Comparison of ENCODE assay signal across 26 cellular contexts in genomic region chr2:192253692-192254091, GRCh38. TPM values are rescaled to one million over a fixed set of nuclear protein-coding genes. Genes with fewer than 3 reads are reported as not detected.
"Had no signal": no experiment of that assay in that cellular context is flagged by ENCODE, and none has a peak within 500 bp of the region (broad histone marks: within the 10 kb centered on the region; RNA-seq: fewer than 3 reads in every experiment).

No MANE protein-coding gene starts in this region.

- H3K36me3 ChIP-seq: stomach, suprapubic skin, thoracic aorta, thyroid gland, tibial artery, tibial nerve, transverse colon, upper lobe of left lung, upper lobe of right lung, uterus, vagina had no signal

- DNase-seq: stimulated activated CD4-positive, alpha-beta T cell treated with anti-CD3 and anti-CD28 coated beads, Interleukin-2, amount 100 ng/mL, for 48 hours; stimulated activated CD4-positive, alpha-beta T cell treated with anti-CD3 and anti-CD28 coated beads, Interleukin-4, amount 100 ng/mL, for 1 hour; stimulated activated CD4-positive, alpha-beta T cell treated with anti-CD3 and anti-CD28 coated beads, Interleukin-4, amount 100 ng/mL, for 24 hours; stimulated activated CD4-positive, alpha-beta T cell treated with anti-CD3 and anti-CD28 coated beads, Interleukin-4, amount 100 ng/mL, for 4 hours; stimulated activated CD8-positive, alpha-beta memory T cell treated with anti-CD3 and anti-CD28 coated beads, Interleukin-4, amount 100 ng/mL, for 48 hours; stimulated activated naive B cell treated with anti-CD40 and anti-IgM and Interleukin-4, amounts not matched to agents 10 μg/mL and 1 μg/mL and 100 μg/mL, for 72 hours; stimulated activated naive CD4-positive, alpha-beta T cell; stimulated activated naive CD4-positive, alpha-beta T cell treated with Interleukin-2 at 50 U/mL for 16 hours; stimulated activated naive CD8-positive, alpha-beta T cell treated with anti-CD3 and anti-CD28 coated beads, Interleukin-15, amount 100 ng/mL, for 72 hours; stimulated activated naive CD8-positive, alpha-beta T cell treated with anti-CD3 and anti-CD28 coated beads, Interleukin-15, Interleukin-2, amounts not matched to agents 100 U/mL and 50 U/mL, for 24 hours; stomach; testis; thyroid gland; tibial artery; transverse colon; trophoblast cell; upper lobe of left lung; upper lobe of right lung; uterus had no signal

- ATAC-seq: stimulated activated effector memory CD8-positive, alpha-beta T cell treated with anti-CD3 and anti-CD28 coated beads, Interleukin-12 subunit alpha, Interleukin-12 subunit beta, amount 100 ng/mL, for 72 hours; stimulated activated memory B cell treated with anti-CD40 and anti-IgM and Interleukin-4, amounts not matched to agents 10 μg/mL and 1 μg/mL and 100 μg/mL, for 72 hours; stimulated activated naive B cell treated with anti-CD40 and anti-IgM and Interleukin-4, amounts not matched to agents 10 μg/mL and 1 μg/mL and 100 μg/mL, for 72 hours; stimulated activated naive CD8-positive, alpha-beta T cell treated with anti-CD3 and anti-CD28 coated beads, Interleukin-15, amount 100 ng/mL, for 72 hours; stimulated activated naive CD8-positive, alpha-beta T cell treated with anti-CD3 and anti-CD28 coated beads, Interleukin-15, Interleukin-2, amounts not matched to agents 100 U/mL and 50 U/mL, for 24 hours; upper lobe of right lung had no signal

- H3K4me3 ChIP-seq: stomach, suprapubic skin, testis, thoracic aorta, thyroid gland, tibial artery, tibial nerve, transverse colon, upper lobe of left lung, upper lobe of right lung, uterus, vagina had no signal

- H3K27me3 ChIP-seq: stomach, suprapubic skin, testis, thyroid gland, tibial artery, tibial nerve, transverse colon, upper lobe of left lung, upper lobe of right lung, uterus, vagina had no signal

- H3K4me1 ChIP-seq: stomach, suprapubic skin, testis, thyroid gland, tibial artery, tibial nerve, transverse colon, upper lobe of left lung, upper lobe of right lung, uterus, vagina had no signal

- FAIRE-seq: urothelium cell line had no signal

- H3K9me3 ChIP-seq: stomach, suprapubic skin, testis, thoracic aorta, thyroid gland, tibial artery, tibial nerve, transverse colon, upper lobe of left lung, upper lobe of right lung, uterus, vagina had no signal

- H3K27ac ChIP-seq: stomach, suprapubic skin, testis, thoracic aorta, thyroid gland, tibial artery, tibial nerve, transverse colon, upper lobe of left lung, upper lobe of right lung, uterus, vagina had no signal

RNA-seq across cellular contexts. Expression of gene TMEFF2, which starts 59.0 kb away (rescaled TPM):
- total RNA-seq: tibial nerve, upper lobe of right lung, vagina had no signal
